ENCODE assay signal across 13 cellular contexts in genomic region chr5:10479226-10479721, GRCh38. TPM values are rescaled to one million over a fixed set of nuclear protein-coding genes. Genes with fewer than 3 reads are reported as not detected.
DNase-seq lines count a peak whose midpoint lies in the region; ATAC-seq, FAIRE-seq and TF ChIP-seq lines count a peak whose summit lies in the region.
"Had no signal": no experiment of that assay in that cellular context is flagged by ENCODE, and none has a peak within 500 bp of the region (broad histone marks: within the 10 kb centered on the region; RNA-seq: fewer than 3 reads in every experiment).

No MANE protein-coding gene starts in this region.

- no peak for DNase-seq in Right ventricle myocardium superior
- DNase-seq in left ventricle myocardium superior: no peak
- DNase-seq in RKO (ENCODE audit: low spot score): peak; percentile 30
- DNase-seq in foreskin fibroblast: peak; percentile 62 to 83
- peak; percentile 91 for DNase-seq in urothelium cell line (ENCODE audit: low spot score)
- no peak for DNase-seq in activated T-helper 1 cell treated with anti-CD3 and anti-CD28 coated beads, Interleukin-12 subunit alpha, Interleukin-12 subunit beta, Interleukin-2, Interleukin-4 antibody, amounts not matched to agents 30 ng/mL and 10 ng/mL and 1 ng/mL, durations not matched to agents 14 hours and 24 hours and 36 hours (ENCODE audit: low spot score)
- DNase-seq in NCI-H2107 treated with DMSO at 0.1 percent for 48 hours (lab: John Stamatoyannopoulos, UW; ENCODE audit: unreplicated experiment): no peak
- DNase-seq: activated CD4-positive, alpha-beta T cell treated with anti-CD3 and anti-CD28 coated beads, Interleukin-2, amount 10 ng/mL, durations not matched to agents 24 days and 14 days; activated naive CD8-positive, alpha-beta T cell treated with anti-CD3 and anti-CD28 coated beads, Interleukin-2, amount 50 U/mL, for 24 hours; OCI-M1 had no signal

- ATAC-seq in Right ventricle myocardium superior (ENCODE audit: poor library complexity): peak; percentile 10
- ATAC-seq in left ventricle myocardium superior: no peak
- no peak for ATAC-seq in HG03108 (IDR thresholded peaks at IDR 0.05; ENCODE audit: unreplicated experiment)
- ATAC-seq: activated naive CD8-positive, alpha-beta T cell treated with anti-CD3 and anti-CD28 coated beads, Interleukin-2, amount 50 U/mL, for 24 hours; gastroesophageal sphincter; GM12878 had no signal

- peaks cover 5% of the 10 kb centered on the region for H3K27me3 Mint-ChIP-seq in activated T-helper 1 cell treated with anti-CD3 and anti-CD28 coated beads, Interleukin-12 subunit alpha, Interleukin-12 subunit beta, Interleukin-2, Interleukin-4 antibody, amounts not matched to agents 30 ng/mL and 10 ng/mL and 1 ng/mL, durations not matched to agents 14 hours and 24 hours and 36 hours (ENCODE audit: insufficient read depth)

- no peak for TF ChIP-seq CTCF in foreskin fibroblast (IDR thresholded peaks at IDR 0.05; ENCODE audit: low read depth, low read length)

- H3K9me3 Mint-ChIP-seq in activated T-helper 1 cell treated with anti-CD3 and anti-CD28 coated beads, Interleukin-12 subunit alpha, Interleukin-12 subunit beta, Interleukin-2, Interleukin-4 antibody, amounts not matched to agents 30 ng/mL and 10 ng/mL and 1 ng/mL, durations not matched to agents 14 hours and 24 hours and 36 hours: no peaks in the 10 kb centered on the region
- H3K9me3 Mint-ChIP-seq: activated CD4-positive, alpha-beta T cell treated with anti-CD3 and anti-CD28 coated beads, Interleukin-2, amount 10 ng/mL, durations not matched to agents 24 days and 14 days had no signal

- H3K4me3 Mint-ChIP-seq in activated T-helper 1 cell treated with anti-CD3 and anti-CD28 coated beads, Interleukin-12 subunit alpha, Interleukin-12 subunit beta, Interleukin-2, Interleukin-4 antibody, amounts not matched to agents 30 ng/mL and 10 ng/mL and 1 ng/mL, durations not matched to agents 14 hours and 24 hours and 36 hours: no peak overlapping the region
- H3K4me3 Mint-ChIP-seq: activated CD4-positive, alpha-beta T cell treated with anti-CD3 and anti-CD28 coated beads, Interleukin-2, amount 10 ng/mL, durations not matched to agents 24 days and 14 days; activated naive CD8-positive, alpha-beta T cell treated with anti-CD3 and anti-CD28 coated beads, Interleukin-2, amount 50 U/mL, for 24 hours had no signal

- no peaks in the 10 kb centered on the region for H3K4me1 Mint-ChIP-seq in activated T-helper 1 cell treated with anti-CD3 and anti-CD28 coated beads, Interleukin-12 subunit alpha, Interleukin-12 subunit beta, Interleukin-2, Interleukin-4 antibody, amounts not matched to agents 30 ng/mL and 10 ng/mL and 1 ng/mL, durations not matched to agents 14 hours and 24 hours and 36 hours (ENCODE audit: low read depth)
- H3K4me1 Mint-ChIP-seq: activated CD4-positive, alpha-beta T cell treated with anti-CD3 and anti-CD28 coated beads, Interleukin-2, amount 10 ng/mL, durations not matched to agents 24 days and 14 days; activated naive CD8-positive, alpha-beta T cell treated with anti-CD3 and anti-CD28 coated beads, Interleukin-2, amount 50 U/mL, for 24 hours had no signal

- FAIRE-seq in urothelium cell line (lab: Jason Lieb, UNC): peak; percentile 58
- FAIRE-seq: GM12878 had no signal

- intact Hi-C loops in Right ventricle myocardium superior (cut with DNase I): no loop called here
- intact Hi-C loops in left ventricle myocardium superior (cut with micrococcal nuclease): no loop called here
- intact Hi-C loops in activated T-helper 1 cell treated with anti-CD3 and anti-CD28 coated beads, Interleukin-12 subunit alpha, Interleukin-12 subunit beta, Interleukin-2, Interleukin-4 antibody, amounts not matched to agents 30 ng/mL and 10 ng/mL and 1 ng/mL, durations not matched to agents 14 hours and 24 hours and 36 hours (cut with micrococcal nuclease): no loop called here

- H3K27ac Mint-ChIP-seq in activated T-helper 1 cell treated with anti-CD3 and anti-CD28 coated beads, Interleukin-12 subunit alpha, Interleukin-12 subunit beta, Interleukin-2, Interleukin-4 antibody, amounts not matched to agents 30 ng/mL and 10 ng/mL and 1 ng/mL, durations not matched to agents 14 hours and 24 hours and 36 hours: no peak overlapping the region
- H3K27ac Mint-ChIP-seq: activated CD4-positive, alpha-beta T cell treated with anti-CD3 and anti-CD28 coated beads, Interleukin-2, amount 10 ng/mL, durations not matched to agents 24 days and 14 days; activated naive CD8-positive, alpha-beta T cell treated with anti-CD3 and anti-CD28 coated beads, Interleukin-2, amount 50 U/mL, for 24 hours had no signal

- H3K4me3 ChIP-seq in foreskin fibroblast (ENCODE audit: low read depth in 1 of 2, low read length in 2 of 2): no peak overlapping the region
- H3K4me3 ChIP-seq: gastroesophageal sphincter, GM12878 had no signal

- no peaks in the 10 kb centered on the region for H3K36me3 Mint-ChIP-seq in activated T-helper 1 cell treated with anti-CD3 and anti-CD28 coated beads, Interleukin-12 subunit alpha, Interleukin-12 subunit beta, Interleukin-2, Interleukin-4 antibody, amounts not matched to agents 30 ng/mL and 10 ng/mL and 1 ng/mL, durations not matched to agents 14 hours and 24 hours and 36 hours (ENCODE audit: low read depth)

RNA-seq across cellular contexts. Expression of gene ROPN1L, which starts 37.6 kb away (rescaled TPM):
- not detected for total RNA-seq in Right ventricle myocardium superior
- total RNA-seq in left ventricle myocardium superior: 0.20 TPM
- total RNA-seq in activated T-helper 1 cell treated with anti-CD3 and anti-CD28 coated beads, Interleukin-12 subunit alpha, Interleukin-12 subunit beta, Interleukin-2, Interleukin-4 antibody, amounts not matched to agents 30 ng/mL and 10 ng/mL and 1 ng/mL, durations not matched to agents 14 hours and 24 hours and 36 hours: 0.16 and 0.20 TPM in 2 replicates
- total RNA-seq: activated CD4-positive, alpha-beta T cell treated with anti-CD3 and anti-CD28 coated beads, Interleukin-2, amount 10 ng/mL, durations not matched to agents 24 days and 14 days had no signal

Comparison
In these comparisons a context has a peak if more than half of its experiments do, and no peak if none do; other contexts are left out.
1. DNase-seq: peak in RKO (single experiment), foreskin fibroblast (2 of 2) and urothelium cell line (single experiment); none in Right ventricle myocardium superior (single experiment), left ventricle myocardium superior (single experiment), activated T-helper 1 cell treated with anti-CD3 and anti-CD28 coated beads, Interleukin-12 subunit alpha, Interleukin-12 subunit beta, Interleukin-2, Interleukin-4 antibody, amounts not matched to agents 30 ng/mL and 10 ng/mL and 1 ng/mL, durations not matched to agents 14 hours and 24 hours and 36 hours (single experiment) and NCI-H2107 treated with DMSO at 0.1 percent for 48 hours (single experiment).